ENCODE assay signal across 1 cellular context in genomic region chr19:58558623-58559274, GRCh38.
TF ChIP-seq lines count a peak whose summit lies in the region.

No MANE protein-coding gene starts in this region.

TF ChIP-seq in HepG2, 621 proteins besides CTCF, POLR2A, EP300 and RAD21 (continues in another document):
- TF ChIP-seq SMC3 (IDR thresholded peaks at IDR 0.05; ENCODE audit: low read length) (no peak), KLF11 (CRISPR knock-in tag; IDR thresholded peaks at IDR 0.05) (0 out of 2 replicates have a peak, but pooled peaks have one; percentile 21), ZNF572 (CRISPR knock-in tag; IDR thresholded peaks at IDR 0.05) (no peak), ZNF225 (CRISPR knock-in tag; IDR thresholded peaks at IDR 0.05) (peak; percentile 91), HOXA3 (CRISPR knock-in tag; IDR thresholded peaks at IDR 0.05) (peak; percentile 98), ZNF775 (CRISPR knock-in tag; IDR thresholded peaks at IDR 0.05; ENCODE audit: borderline replicate concordance) (no peak), ZNF770 (CRISPR knock-in tag; IDR thresholded peaks at IDR 0.05) (peak; percentile 58), ZNF317 (CRISPR knock-in tag; IDR thresholded peaks at IDR 0.05) (no peak), ZNF589 (CRISPR knock-in tag; conservative IDR thresholded peaks at IDR 0.05) (0 out of 2 replicates have a peak, but pooled peaks have one; percentile 24), IKZF4 (CRISPR knock-in tag; IDR thresholded peaks at IDR 0.05; ENCODE audit: borderline replicate concordance, low read depth, not compliant biosample characterization) (peak; percentile 8), GATA4 (IDR thresholded peaks at IDR 0.05; ENCODE audit: borderline replicate concordance, low read depth) (0 out of 2 replicates have a peak, but pooled peaks have one; percentile 10), SNAPC5 (CRISPR knock-in tag; IDR thresholded peaks at IDR 0.05; ENCODE audit: borderline replicate concordance) (0 out of 2 replicates have a peak, but pooled peaks have one; percentile 0), PRDM4 (CRISPR knock-in tag; IDR thresholded peaks at IDR 0.05; ENCODE audit: borderline replicate concordance) (no peak), PHF20 (CRISPR knock-in tag; IDR thresholded peaks at IDR 0.05) (peak; percentile 55), SALL1 (CRISPR knock-in tag; IDR thresholded peaks at IDR 0.05) (peak; percentile 66), TARDBP (CRISPR knock-in tag; IDR thresholded peaks at IDR 0.05) (peak; percentile 21; the same call in 1 of the 2 replicates), HDAC1 (CRISPR knock-in tag; IDR thresholded peaks at IDR 0.05) (peak; percentile 20; the same call in 1 of the 2 replicates), MYC (CRISPR knock-in tag; IDR thresholded peaks at IDR 0.05; ENCODE audit: borderline replicate concordance) (peak; percentile 77), ZNF773 (CRISPR knock-in tag; IDR thresholded peaks at IDR 0.05; ENCODE audit: borderline replicate concordance) (peak; percentile 69), MAZ (IDR thresholded peaks at IDR 0.05; ENCODE audit: borderline replicate concordance, low read depth, low read length) (no peak), MAZ (CRISPR knock-in tag; IDR thresholded peaks at IDR 0.05; ENCODE audit: low read depth) (peak; percentile 79), HMGXB3 (CRISPR knock-in tag; IDR thresholded peaks at IDR 0.05; ENCODE audit: borderline replicate concordance) (peak; percentile 15; the same call in 1 of the 2 replicates), KDM5B (CRISPR knock-in tag; IDR thresholded peaks at IDR 0.05; ENCODE audit: borderline replicate concordance) (no peak; the same call in 1 of the 2 replicates), PCBP2 (optimal IDR thresholded peaks at IDR 0.05; ENCODE audit: low read depth, low read length, poor library complexity, severe bottlenecking) (no peak), ZNF124 (CRISPR knock-in tag; IDR thresholded peaks at IDR 0.05) (peak; percentile 57; the same call in 1 of the 2 replicates), HMGA1 (CRISPR knock-in tag; conservative IDR thresholded peaks at IDR 0.05) (no peak), ZZZ3 (CRISPR knock-in tag; IDR thresholded peaks at IDR 0.05; ENCODE audit: borderline replicate concordance) (peak; percentile 9; the same call in 1 of the 2 replicates)
- TF ChIP-seq, protein P1, sequence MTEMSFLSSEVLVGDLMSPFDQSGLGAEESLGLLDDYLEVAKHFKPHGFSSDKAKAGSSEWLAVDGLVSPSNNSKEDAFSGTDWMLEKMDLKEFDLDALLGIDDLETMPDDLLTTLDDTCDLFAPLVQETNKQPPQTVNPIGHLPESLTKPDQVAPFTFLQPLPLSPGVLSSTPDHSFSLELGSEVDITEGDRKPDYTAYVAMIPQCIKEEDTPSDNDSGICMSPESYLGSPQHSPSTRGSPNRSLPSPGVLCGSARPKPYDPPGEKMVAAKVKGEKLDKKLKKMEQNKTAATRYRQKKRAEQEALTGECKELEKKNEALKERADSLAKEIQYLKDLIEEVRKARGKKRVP (CRISPR knock-in tag; IDR thresholded peaks at IDR 0.05) = peak in 1 of 2 experiments; percentile 43; a peak in 2 of 4 replicates
- TF ChIP-seq, protein P2, sequence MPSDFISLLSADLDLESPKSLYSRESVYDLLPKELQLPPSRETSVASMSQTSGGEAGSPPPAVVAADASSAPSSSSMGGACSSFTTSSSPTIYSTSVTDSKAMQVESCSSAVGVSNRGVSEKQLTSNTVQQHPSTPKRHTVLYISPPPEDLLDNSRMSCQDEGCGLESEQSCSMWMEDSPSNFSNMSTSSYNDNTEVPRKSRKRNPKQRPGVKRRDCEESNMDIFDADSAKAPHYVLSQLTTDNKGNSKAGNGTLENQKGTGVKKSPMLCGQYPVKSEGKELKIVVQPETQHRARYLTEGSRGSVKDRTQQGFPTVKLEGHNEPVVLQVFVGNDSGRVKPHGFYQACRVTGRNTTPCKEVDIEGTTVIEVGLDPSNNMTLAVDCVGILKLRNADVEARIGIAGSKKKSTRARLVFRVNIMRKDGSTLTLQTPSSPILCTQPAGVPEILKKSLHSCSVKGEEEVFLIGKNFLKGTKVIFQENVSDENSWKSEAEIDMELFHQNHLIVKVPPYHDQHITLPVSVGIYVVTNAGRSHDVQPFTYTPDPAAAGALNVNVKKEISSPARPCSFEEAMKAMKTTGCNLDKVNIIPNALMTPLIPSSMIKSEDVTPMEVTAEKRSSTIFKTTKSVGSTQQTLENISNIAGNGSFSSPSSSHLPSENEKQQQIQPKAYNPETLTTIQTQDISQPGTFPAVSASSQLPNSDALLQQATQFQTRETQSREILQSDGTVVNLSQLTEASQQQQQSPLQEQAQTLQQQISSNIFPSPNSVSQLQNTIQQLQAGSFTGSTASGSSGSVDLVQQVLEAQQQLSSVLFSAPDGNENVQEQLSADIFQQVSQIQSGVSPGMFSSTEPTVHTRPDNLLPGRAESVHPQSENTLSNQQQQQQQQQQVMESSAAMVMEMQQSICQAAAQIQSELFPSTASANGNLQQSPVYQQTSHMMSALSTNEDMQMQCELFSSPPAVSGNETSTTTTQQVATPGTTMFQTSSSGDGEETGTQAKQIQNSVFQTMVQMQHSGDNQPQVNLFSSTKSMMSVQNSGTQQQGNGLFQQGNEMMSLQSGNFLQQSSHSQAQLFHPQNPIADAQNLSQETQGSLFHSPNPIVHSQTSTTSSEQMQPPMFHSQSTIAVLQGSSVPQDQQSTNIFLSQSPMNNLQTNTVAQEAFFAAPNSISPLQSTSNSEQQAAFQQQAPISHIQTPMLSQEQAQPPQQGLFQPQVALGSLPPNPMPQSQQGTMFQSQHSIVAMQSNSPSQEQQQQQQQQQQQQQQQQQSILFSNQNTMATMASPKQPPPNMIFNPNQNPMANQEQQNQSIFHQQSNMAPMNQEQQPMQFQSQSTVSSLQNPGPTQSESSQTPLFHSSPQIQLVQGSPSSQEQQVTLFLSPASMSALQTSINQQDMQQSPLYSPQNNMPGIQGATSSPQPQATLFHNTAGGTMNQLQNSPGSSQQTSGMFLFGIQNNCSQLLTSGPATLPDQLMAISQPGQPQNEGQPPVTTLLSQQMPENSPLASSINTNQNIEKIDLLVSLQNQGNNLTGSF (CRISPR knock-in tag; IDR thresholded peaks at IDR 0.05) = peak; percentile 88; the same call in 1 of the 2 replicates
- TF ChIP-seq, protein P3, sequence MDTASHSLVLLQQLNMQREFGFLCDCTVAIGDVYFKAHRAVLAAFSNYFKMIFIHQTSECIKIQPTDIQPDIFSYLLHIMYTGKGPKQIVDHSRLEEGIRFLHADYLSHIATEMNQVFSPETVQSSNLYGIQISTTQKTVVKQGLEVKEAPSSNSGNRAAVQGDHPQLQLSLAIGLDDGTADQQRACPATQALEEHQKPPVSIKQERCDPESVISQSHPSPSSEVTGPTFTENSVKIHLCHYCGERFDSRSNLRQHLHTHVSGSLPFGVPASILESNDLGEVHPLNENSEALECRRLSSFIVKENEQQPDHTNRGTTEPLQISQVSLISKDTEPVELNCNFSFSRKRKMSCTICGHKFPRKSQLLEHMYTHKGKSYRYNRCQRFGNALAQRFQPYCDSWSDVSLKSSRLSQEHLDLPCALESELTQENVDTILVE (CRISPR knock-in tag; IDR thresholded peaks at IDR 0.05) = peak; percentile 77; the same call in 1 of the 2 replicates
- TF ChIP-seq, protein P4, sequence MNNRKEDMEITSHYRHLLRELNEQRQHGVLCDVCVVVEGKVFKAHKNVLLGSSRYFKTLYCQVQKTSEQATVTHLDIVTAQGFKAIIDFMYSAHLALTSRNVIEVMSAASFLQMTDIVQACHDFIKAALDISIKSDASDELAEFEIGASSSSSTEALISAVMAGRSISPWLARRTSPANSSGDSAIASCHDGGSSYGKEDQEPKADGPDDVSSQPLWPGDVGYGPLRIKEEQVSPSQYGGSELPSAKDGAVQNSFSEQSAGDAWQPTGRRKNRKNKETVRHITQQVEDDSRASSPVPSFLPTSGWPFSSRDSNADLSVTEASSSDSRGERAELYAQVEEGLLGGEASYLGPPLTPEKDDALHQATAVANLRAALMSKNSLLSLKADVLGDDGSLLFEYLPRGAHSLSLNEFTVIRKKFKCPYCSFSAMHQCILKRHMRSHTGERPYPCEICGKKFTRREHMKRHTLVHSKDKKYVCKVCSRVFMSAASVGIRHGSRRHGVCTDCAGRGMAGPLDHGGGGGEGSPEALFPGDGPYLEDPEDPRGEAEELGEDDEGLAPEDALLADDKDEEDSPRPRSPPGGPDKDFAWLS (CRISPR knock-in tag; IDR thresholded peaks at IDR 0.05; ENCODE audit: borderline replicate concordance) = no peak
- TF ChIP-seq, protein P5, sequence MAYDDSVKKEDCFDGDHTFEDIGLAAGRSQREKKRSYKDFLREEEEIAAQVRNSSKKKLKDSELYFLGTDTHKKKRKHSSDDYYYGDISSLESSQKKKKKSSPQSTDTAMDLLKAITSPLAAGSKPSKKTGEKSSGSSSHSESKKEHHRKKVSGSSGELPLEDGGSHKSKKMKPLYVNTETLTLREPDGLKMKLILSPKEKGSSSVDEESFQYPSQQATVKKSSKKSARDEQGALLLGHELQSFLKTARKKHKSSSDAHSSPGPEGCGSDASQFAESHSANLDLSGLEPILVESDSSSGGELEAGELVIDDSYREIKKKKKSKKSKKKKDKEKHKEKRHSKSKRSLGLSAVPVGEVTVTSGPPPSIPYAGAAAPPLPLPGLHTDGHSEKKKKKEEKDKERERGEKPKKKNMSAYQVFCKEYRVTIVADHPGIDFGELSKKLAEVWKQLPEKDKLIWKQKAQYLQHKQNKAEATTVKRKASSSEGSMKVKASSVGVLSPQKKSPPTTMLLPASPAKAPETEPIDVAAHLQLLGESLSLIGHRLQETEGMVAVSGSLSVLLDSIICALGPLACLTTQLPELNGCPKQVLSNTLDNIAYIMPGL (CRISPR knock-in tag; IDR thresholded peaks at IDR 0.05; ENCODE audit: borderline replicate concordance in 1 of 2, low read depth in 1 of 2) = peak in 1 of 2 experiments; percentile 41; a peak in 3 of 4 replicates
